ENCODE assay signal across 27 cellular contexts in the genomic region with DNA sequence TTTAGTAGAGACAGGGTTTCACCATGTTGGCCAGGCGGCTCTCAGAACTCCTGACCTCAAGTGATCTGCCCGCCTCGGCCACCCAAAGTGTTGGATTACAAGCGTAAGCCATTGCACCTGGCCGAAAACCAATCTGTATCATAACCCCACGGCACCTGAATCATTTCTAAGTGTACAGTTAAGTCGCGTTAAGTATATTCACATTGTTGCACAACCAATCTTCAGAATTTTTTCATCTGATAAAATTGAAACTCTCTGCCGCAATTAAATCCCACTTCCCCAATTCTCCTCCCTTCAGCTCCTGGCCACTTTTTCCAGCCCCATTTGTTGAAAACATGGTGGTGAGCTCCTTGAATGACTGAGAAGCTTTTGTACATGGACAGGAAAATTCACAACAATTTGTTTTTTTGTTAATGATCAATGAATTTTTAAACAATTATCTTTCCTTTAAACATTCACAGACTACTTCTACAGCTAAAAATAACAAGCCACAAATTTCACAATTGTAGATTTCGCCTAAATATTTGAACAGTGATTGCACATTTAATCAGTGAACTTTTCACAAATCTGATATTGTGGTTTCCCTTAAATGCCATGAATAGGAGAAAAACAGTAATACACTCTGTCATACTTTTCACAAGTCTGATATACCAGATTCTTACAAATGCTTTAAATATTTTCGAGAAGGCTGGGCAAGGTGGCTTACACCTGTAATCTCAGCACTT. TPM values are rescaled to one million over a fixed set of nuclear protein-coding genes. Genes with fewer than 3 reads are reported as not detected.
DNase-seq lines count a peak whose midpoint lies in the region; ATAC-seq and TF ChIP-seq lines count a peak whose summit lies in the region.
"Had no signal": no experiment of that assay in that cellular context is flagged by ENCODE, and none has a peak within 500 bp of the region (broad histone marks: within the 10 kb centered on the region; RNA-seq: fewer than 3 reads in every experiment).

No MANE protein-coding gene starts in this region.

- H3K9ac ChIP-seq in skeletal muscle tissue (ENCODE audit: low read depth in 1 of 3, low read length in 3 of 3), result peak overlapping the region in 2 of 3 donors; percentile 5 to 54

- H3K4me1 ChIP-seq in skeletal muscle tissue (ENCODE audit: control insufficient read depth in 3 of 3, insufficient read depth in 3 of 3, low read length in 3 of 3), result peaks cover 20 to 27% (median 21%) of the 10 kb centered on the region in 3 donors
- H3K4me1 ChIP-seq: gastroesophageal sphincter, transverse colon had no signal

- no peaks in the 10 kb centered on the region for H3K9me3 ChIP-seq in skeletal muscle tissue (ENCODE audit: control insufficient read depth in 3 of 3, low read length in 3 of 3)
- H3K9me3 ChIP-seq: gastroesophageal sphincter, transverse colon had no signal

- no peaks in the 10 kb centered on the region for H3K36me3 ChIP-seq in skeletal muscle tissue (ENCODE audit: control insufficient read depth in 3 of 3, insufficient read depth in 3 of 3, low read length in 3 of 3)
- H3K36me3 ChIP-seq: gastroesophageal sphincter, transverse colon had no signal

- peak; percentile 53 for DNase-seq in NCI-H2107 treated with DMSO at 0.1 percent for 48 hours (lab: John Stamatoyannopoulos, UW; ENCODE audit: unreplicated experiment)
- DNase-seq in NCI-H2107 (lab: John Stamatoyannopoulos, UW), result no peak
- DNase-seq in RPMI8226, result peak; percentile 43
- DNase-seq in left lobe of liver (ENCODE audit: low spot score), result no peak
- no peak for DNase-seq in coronary artery (ENCODE audit: low spot score)
- DNase-seq in activated CD4-positive, alpha-beta memory T cell treated with anti-CD3 and anti-CD28 coated beads, Interleukin-2, amount 10 ng/mL, durations not matched to agents 7 days and 5 days, result no peak
- DNase-seq: activated CD8-positive, alpha-beta memory T cell treated with anti-CD3 and anti-CD28 coated beads, Interleukin-2, amount 10 ng/mL, durations not matched to agents 7 days and 5 days; cerebellar nuclear complex; DMS79; naive thymus-derived CD4-positive, alpha-beta T cell; NCI-H1092 treated with DMSO at 0.1 percent for 48 hours; NCI-H2081 treated with DMSO at 0.1 percent for 48 hours; NCI-H510A treated with DMSO at 0.1 percent for 48 hours; stimulated activated CD4-positive, alpha-beta T cell treated with anti-CD3 and anti-CD28 coated beads, Interleukin-12 subunit alpha, Interleukin-12 subunit beta, amount 100 ng/mL, for 4 hours; stimulated activated naive CD8-positive, alpha-beta T cell treated with anti-CD3 and anti-CD28 coated beads, Interleukin-15, amount 100 ng/mL, for 72 hours; transverse colon had no signal

- H3K27me3 Mint-ChIP-seq in activated CD4-positive, alpha-beta memory T cell treated with anti-CD3 and anti-CD28 coated beads, Interleukin-2, amount 10 ng/mL, durations not matched to agents 7 days and 5 days, result peaks cover 21% of the 10 kb centered on the region

- H3K36me3 Mint-ChIP-seq in activated CD4-positive, alpha-beta memory T cell treated with anti-CD3 and anti-CD28 coated beads, Interleukin-2, amount 10 ng/mL, durations not matched to agents 7 days and 5 days (ENCODE audit: low read depth), result no peaks in the 10 kb centered on the region
- H3K36me3 Mint-ChIP-seq: activated CD8-positive, alpha-beta memory T cell treated with anti-CD3 and anti-CD28 coated beads, Interleukin-2, amount 10 ng/mL, durations not matched to agents 7 days and 5 days; activated naive CD4-positive, alpha-beta T cell treated with anti-CD3 and anti-CD28 coated beads, Interleukin-2, amount 50 U/mL, for 72 hours; naive thymus-derived CD4-positive, alpha-beta T cell had no signal

- TF ChIP-seq CTCF in coronary artery (IDR thresholded peaks at IDR 0.05), result no peak

- ATAC-seq in left lobe of liver (peak; percentile 28), HG03460 (IDR thresholded peaks at IDR 0.05; ENCODE audit: unreplicated experiment) (no peak)
- ATAC-seq: activated CD8-positive, alpha-beta memory T cell treated with anti-CD3 and anti-CD28 coated beads, Interleukin-2, amount 10 ng/mL, durations not matched to agents 7 days and 5 days; activated naive CD4-positive, alpha-beta T cell treated with anti-CD3 and anti-CD28 coated beads, Interleukin-2, amount 50 U/mL, for 72 hours; gastroesophageal sphincter; naive thymus-derived CD4-positive, alpha-beta T cell; Right ventricle myocardium inferior; stimulated activated naive CD8-positive, alpha-beta T cell treated with anti-CD3 and anti-CD28 coated beads, Interleukin-15, amount 100 ng/mL, for 72 hours had no signal

- CTCF ChIA-PET in activated CD4-positive, alpha-beta memory T cell treated with anti-CD3 and anti-CD28 coated beads, Interleukin-2, amount 10 ng/mL, durations not matched to agents 7 days and 5 days (lab: Charles Lee), result interaction anchor here (0.6 to 1.4 kb wide), 3 partner anchors 19 to 231 kb away, joined by 3 read pairs; no protein-coding TSS in a partner anchor

- no peak overlapping the region for H3K4me3 ChIP-seq in skeletal muscle tissue (ENCODE audit: low read length in 3 of 3)
- H3K4me3 ChIP-seq in coronary artery, result no peak overlapping the region
- H3K4me3 ChIP-seq: gastroesophageal sphincter, transverse colon had no signal

- H3K27ac Mint-ChIP-seq in activated CD4-positive, alpha-beta memory T cell treated with anti-CD3 and anti-CD28 coated beads, Interleukin-2, amount 10 ng/mL, durations not matched to agents 7 days and 5 days, result no peak overlapping the region
- H3K27ac Mint-ChIP-seq: activated CD8-positive, alpha-beta memory T cell treated with anti-CD3 and anti-CD28 coated beads, Interleukin-2, amount 10 ng/mL, durations not matched to agents 7 days and 5 days; activated naive CD4-positive, alpha-beta T cell treated with anti-CD3 and anti-CD28 coated beads, Interleukin-2, amount 50 U/mL, for 72 hours; activated T-helper 1 cell treated with anti-CD3 and anti-CD28 coated beads, Interleukin-12 subunit alpha, Interleukin-12 subunit beta, Interleukin-2, Interleukin-4 antibody, amounts not matched to agents 30 ng/mL and 10 ng/mL and 1 ng/mL, durations not matched to agents 14 hours and 24 hours and 36 hours; stimulated activated naive CD8-positive, alpha-beta T cell treated with anti-CD3 and anti-CD28 coated beads, Interleukin-15, amount 100 ng/mL, for 72 hours had no signal

- POLR2A ChIA-PET in activated CD4-positive, alpha-beta memory T cell treated with anti-CD3 and anti-CD28 coated beads, Interleukin-2, amount 10 ng/mL, durations not matched to agents 7 days and 5 days (lab: Charles Lee), result no interaction called here

- H3K4me3 Mint-ChIP-seq in activated CD4-positive, alpha-beta memory T cell treated with anti-CD3 and anti-CD28 coated beads, Interleukin-2, amount 10 ng/mL, durations not matched to agents 7 days and 5 days, result no peak overlapping the region
- H3K4me3 Mint-ChIP-seq: activated CD8-positive, alpha-beta memory T cell treated with anti-CD3 and anti-CD28 coated beads, Interleukin-2, amount 10 ng/mL, durations not matched to agents 7 days and 5 days; activated T-helper 1 cell treated with anti-CD3 and anti-CD28 coated beads, Interleukin-12 subunit alpha, Interleukin-12 subunit beta, Interleukin-2, Interleukin-4 antibody, amounts not matched to agents 30 ng/mL and 10 ng/mL and 1 ng/mL, durations not matched to agents 14 hours and 24 hours and 36 hours; naive thymus-derived CD4-positive, alpha-beta T cell; stimulated activated naive CD8-positive, alpha-beta T cell treated with anti-CD3 and anti-CD28 coated beads, Interleukin-15, amount 100 ng/mL, for 72 hours had no signal

- H3K27ac ChIP-seq in skeletal muscle tissue (ENCODE audit: low read depth, low read length), result peak overlapping the region; percentile 85
- H3K27ac ChIP-seq in coronary artery, result no peak overlapping the region
- H3K27ac ChIP-seq: 22Rv1, gastroesophageal sphincter, transverse colon had no signal

- H3K27me3 ChIP-seq in skeletal muscle tissue (ENCODE audit: control insufficient read depth in 3 of 3, insufficient read depth in 3 of 3, low read length in 3 of 3), result no peaks in the 10 kb centered on the region

- H3K4me1 Mint-ChIP-seq in activated CD4-positive, alpha-beta memory T cell treated with anti-CD3 and anti-CD28 coated beads, Interleukin-2, amount 10 ng/mL, durations not matched to agents 7 days and 5 days, result no peaks in the 10 kb centered on the region
- H3K4me1 Mint-ChIP-seq: activated CD8-positive, alpha-beta memory T cell treated with anti-CD3 and anti-CD28 coated beads, Interleukin-2, amount 10 ng/mL, durations not matched to agents 7 days and 5 days; stimulated activated naive CD8-positive, alpha-beta T cell treated with anti-CD3 and anti-CD28 coated beads, Interleukin-15, amount 100 ng/mL, for 72 hours had no signal

- H3K9me3 Mint-ChIP-seq in activated CD4-positive, alpha-beta memory T cell treated with anti-CD3 and anti-CD28 coated beads, Interleukin-2, amount 10 ng/mL, durations not matched to agents 7 days and 5 days, result no peaks in the 10 kb centered on the region
- H3K9me3 Mint-ChIP-seq: activated naive CD4-positive, alpha-beta T cell treated with anti-CD3 and anti-CD28 coated beads, Interleukin-2, amount 50 U/mL, for 72 hours; activated T-helper 1 cell treated with anti-CD3 and anti-CD28 coated beads, Interleukin-12 subunit alpha, Interleukin-12 subunit beta, Interleukin-2, Interleukin-4 antibody, amounts not matched to agents 30 ng/mL and 10 ng/mL and 1 ng/mL, durations not matched to agents 14 hours and 24 hours and 36 hours; naive thymus-derived CD4-positive, alpha-beta T cell; stimulated activated naive CD8-positive, alpha-beta T cell treated with anti-CD3 and anti-CD28 coated beads, Interleukin-15, amount 100 ng/mL, for 72 hours had no signal

RNA-seq across cellular contexts. Expression of gene FGF21, which starts 13.8 kb away (rescaled TPM):
- 0.75 TPM for total RNA-seq in left lobe of liver
- not detected for total RNA-seq in skeletal muscle tissue
- total RNA-seq in activated CD4-positive, alpha-beta memory T cell treated with anti-CD3 and anti-CD28 coated beads, Interleukin-2, amount 10 ng/mL, durations not matched to agents 7 days and 5 days, result not detected
- total RNA-seq: activated CD8-positive, alpha-beta memory T cell treated with anti-CD3 and anti-CD28 coated beads, Interleukin-2, amount 10 ng/mL, durations not matched to agents 7 days and 5 days; activated naive CD4-positive, alpha-beta T cell treated with anti-CD3 and anti-CD28 coated beads, Interleukin-2, amount 50 U/mL, for 72 hours; activated T-helper 1 cell treated with anti-CD3 and anti-CD28 coated beads, Interleukin-12 subunit alpha, Interleukin-12 subunit beta, Interleukin-2, Interleukin-4 antibody, amounts not matched to agents 30 ng/mL and 10 ng/mL and 1 ng/mL, durations not matched to agents 14 hours and 24 hours and 36 hours; epithelial cell of proximal tubule; gastroesophageal sphincter; HT1080; mesenteric fat pad; naive thymus-derived CD4-positive, alpha-beta T cell; omental fat pad; Right ventricle myocardium inferior; transverse colon had no signal

RNA-seq across cellular contexts. Expression of gene FUT1, which starts 16.7 kb away (rescaled TPM):
- total RNA-seq in left lobe of liver (0.43 TPM), skeletal muscle tissue (1.0 TPM)
- under 1 TPM; 0.28 to 0.45 TPM for total RNA-seq in activated CD4-positive, alpha-beta memory T cell treated with anti-CD3 and anti-CD28 coated beads, Interleukin-2, amount 10 ng/mL, durations not matched to agents 7 days and 5 days
- total RNA-seq: HT1080 had no signal

RNA-seq across cellular contexts. Expression of gene IZUMO1, which starts 22.4 kb away (rescaled TPM):
- not detected for total RNA-seq in left lobe of liver
- total RNA-seq in skeletal muscle tissue, result 0.52 TPM
- total RNA-seq in activated CD4-positive, alpha-beta memory T cell treated with anti-CD3 and anti-CD28 coated beads, Interleukin-2, amount 10 ng/mL, durations not matched to agents 7 days and 5 days, result not detected
- total RNA-seq: activated CD8-positive, alpha-beta memory T cell treated with anti-CD3 and anti-CD28 coated beads, Interleukin-2, amount 10 ng/mL, durations not matched to agents 7 days and 5 days; activated naive CD4-positive, alpha-beta T cell treated with anti-CD3 and anti-CD28 coated beads, Interleukin-2, amount 50 U/mL, for 72 hours; activated T-helper 1 cell treated with anti-CD3 and anti-CD28 coated beads, Interleukin-12 subunit alpha, Interleukin-12 subunit beta, Interleukin-2, Interleukin-4 antibody, amounts not matched to agents 30 ng/mL and 10 ng/mL and 1 ng/mL, durations not matched to agents 14 hours and 24 hours and 36 hours; epithelial cell of proximal tubule; HT1080; naive thymus-derived CD4-positive, alpha-beta T cell; transverse colon had no signal

RNA-seq across cellular contexts. Expression of gene RASIP1, which starts 28.7 kb away (rescaled TPM):
- 3.1 TPM for total RNA-seq in left lobe of liver
- 23.5 TPM for total RNA-seq in skeletal muscle tissue
- under 1 TPM; 0.05 to 0.15 TPM for total RNA-seq in activated CD4-positive, alpha-beta memory T cell treated with anti-CD3 and anti-CD28 coated beads, Interleukin-2, amount 10 ng/mL, durations not matched to agents 7 days and 5 days
- total RNA-seq: activated CD8-positive, alpha-beta memory T cell treated with anti-CD3 and anti-CD28 coated beads, Interleukin-2, amount 10 ng/mL, durations not matched to agents 7 days and 5 days; HT1080 had no signal

RNA-seq across cellular contexts. Expression of gene BCAT2, which starts 41.7 kb away (rescaled TPM):
- total RNA-seq in left lobe of liver (21.7 TPM), skeletal muscle tissue (13.6 TPM)
- 10 to 100 TPM; 39.8 TPM for total RNA-seq in activated CD4-positive, alpha-beta memory T cell treated with anti-CD3 and anti-CD28 coated beads, Interleukin-2, amount 10 ng/mL, durations not matched to agents 7 days and 5 days

Comparison
In these comparisons a context has a peak if more than half of its experiments do, and no peak if none do; other contexts are left out.
1. DNase-seq: peak in NCI-H2107 treated with DMSO at 0.1 percent for 48 hours (single experiment) and RPMI8226 (single experiment); none in NCI-H2107 (single experiment), left lobe of liver (single experiment), coronary artery (single experiment) and activated CD4-positive, alpha-beta memory T cell treated with anti-CD3 and anti-CD28 coated beads, Interleukin-2, amount 10 ng/mL, durations not matched to agents 7 days and 5 days (single experiment).